8 cellular contexts compared by ENCODE assay signal in genomic region chr9:136949239-136949816, GRCh38. TPM values are rescaled to one million over a fixed set of nuclear protein-coding genes. Genes with fewer than 3 reads are reported as not detected.
DNase-seq lines count a peak whose midpoint lies in the region; ATAC-seq and TF ChIP-seq lines count a peak whose summit lies in the region.

No MANE protein-coding gene starts in this region.

- no peaks in the 10 kb centered on the region for H3K27me3 ChIP-seq in body of pancreas
- H3K27me3 ChIP-seq in lower lobe of right lung (ENCODE audit: low read depth), result no peaks in the 10 kb centered on the region
- no peaks in the 10 kb centered on the region for H3K27me3 ChIP-seq in uterus

- H3K27ac ChIP-seq in body of pancreas (peak overlapping the region; percentile 87 to 92 (median 92)), lower lobe of right lung (peak overlapping the region; percentile 88), uterus (peak overlapping the region in 1 of 2 donors; percentile 67)

- peak overlapping the region in 1 of 2 donors; percentile 37 for H3K4me3 ChIP-seq in body of pancreas
- H3K4me3 ChIP-seq in lower lobe of right lung, result peak overlapping the region; percentile 81
- peak overlapping the region; percentile 39 to 45 for H3K4me3 ChIP-seq in uterus

- peak overlapping the region; percentile 75 for H3K27ac Mint-ChIP-seq in activated naive CD4-positive, alpha-beta T cell treated with anti-CD3 and anti-CD28 coated beads, Interleukin-2, amount 10 ng/mL, durations not matched to agents 7 days and 5 days

- no peak for TF ChIP-seq CTCF in body of pancreas (IDR thresholded peaks at IDR 0.05)
- TF ChIP-seq CTCF in lower lobe of right lung (IDR thresholded peaks at IDR 0.05), result no peak
- no peak for TF ChIP-seq CTCF in uterus (IDR thresholded peaks at IDR 0.05)

- no peak for DNase-seq in activated naive CD4-positive, alpha-beta T cell treated with anti-CD3 and anti-CD28 coated beads, Interleukin-2, amount 10 ng/mL, durations not matched to agents 7 days and 5 days
- no peak for DNase-seq in activated naive CD4-positive, alpha-beta T cell treated with anti-CD3 and anti-CD28 coated beads, Interleukin-2, amount 50 U/mL, for 16 hours
- DNase-seq in body of pancreas (no peak), lower lobe of right lung (no peak), uterus (no peak), LoVo (ENCODE audit: low spot score) (no peak)
- DNase-seq in activated effector memory CD4-positive, alpha-beta T cell treated with Interleukin-2 at 50 U/mL for 16 hours, result no peak

- H3K36me3 Mint-ChIP-seq in activated naive CD4-positive, alpha-beta T cell treated with anti-CD3 and anti-CD28 coated beads, Interleukin-2, amount 10 ng/mL, durations not matched to agents 7 days and 5 days, result no peaks in the 10 kb centered on the region

- H3K4me1 ChIP-seq in body of pancreas (peaks cover 52% of the 10 kb centered on the region), lower lobe of right lung (peaks cover 40% of the 10 kb centered on the region), uterus (no peaks in the 10 kb centered on the region)

- H3K9me3 ChIP-seq in body of pancreas, result no peaks in the 10 kb centered on the region
- H3K9me3 ChIP-seq in lower lobe of right lung, result no peaks in the 10 kb centered on the region
- no peaks in the 10 kb centered on the region for H3K9me3 ChIP-seq in uterus

- no peaks in the 10 kb centered on the region for H3K27me3 Mint-ChIP-seq in activated naive CD4-positive, alpha-beta T cell treated with anti-CD3 and anti-CD28 coated beads, Interleukin-2, amount 10 ng/mL, durations not matched to agents 7 days and 5 days

- no peaks in the 10 kb centered on the region for H3K9me3 Mint-ChIP-seq in activated naive CD4-positive, alpha-beta T cell treated with anti-CD3 and anti-CD28 coated beads, Interleukin-2, amount 10 ng/mL, durations not matched to agents 7 days and 5 days

- ATAC-seq in body of pancreas (peak; percentile 3), lower lobe of right lung (peak in 1 of 2 donors; percentile 7), GM21529 (IDR thresholded peaks at IDR 0.05; ENCODE audit: unreplicated experiment) (no peak)

- 5 to 12% methylated on average over 12 to 22 of the region's 22 CpGs for WGBS in body of pancreas, 2 donors

- intact Hi-C loops in body of pancreas (cut with DNase I), result loop anchor here (10.0 kb wide), 1 partner anchor 95 kb away; the partner anchor contains the start of gene MAMDC4
- intact Hi-C loops in lower lobe of right lung (cut with DNase I), result no loop called here
- intact Hi-C loops in uterus (cut with DNase I; ENCODE audit: low total_unique reads), result no loop called here

- H3K36me3 ChIP-seq in body of pancreas (replicated peaks in 1 of 2; ENCODE audit: insufficient read depth in 1 of 2, low read depth in 2 of 2) (no peaks in the 10 kb centered on the region), lower lobe of right lung (no peaks in the 10 kb centered on the region), uterus (no peaks in the 10 kb centered on the region)

- peaks cover 22% of the 10 kb centered on the region for H3K4me1 Mint-ChIP-seq in activated naive CD4-positive, alpha-beta T cell treated with anti-CD3 and anti-CD28 coated beads, Interleukin-2, amount 10 ng/mL, durations not matched to agents 7 days and 5 days

- peak overlapping the region; percentile 84 for H3K4me3 Mint-ChIP-seq in activated naive CD4-positive, alpha-beta T cell treated with anti-CD3 and anti-CD28 coated beads, Interleukin-2, amount 10 ng/mL, durations not matched to agents 7 days and 5 days

- TF ChIP-seq POLR2A in body of pancreas (IDR thresholded peaks at IDR 0.05), result no peak
- TF ChIP-seq POLR2A in uterus (IDR thresholded peaks at IDR 0.05), result no peak

- CTCF ChIA-PET in activated naive CD4-positive, alpha-beta T cell treated with anti-CD3 and anti-CD28 coated beads, Interleukin-2, amount 10 ng/mL, durations not matched to agents 7 days and 5 days (lab: Charles Lee), result interaction anchor here (2.5 kb wide), 1 partner anchor 85 kb away, joined by 39 read pairs; no protein-coding TSS in a partner anchor

RNA-seq across cellular contexts. Expression of gene LCN12, which starts 2.7 kb away (rescaled TPM):
- total RNA-seq in body of pancreas (1 to 10 TPM; 1.3 to 4.9 TPM), lower lobe of right lung (1.9 TPM), uterus (10 to 100 TPM in 2 of 4 donors, 1 to 10 TPM in 1, not detected in 1; 5.4 to 43.2 (median 10.3) TPM)

RNA-seq across cellular contexts. Expression of gene C8G, which starts 4.3 kb away (rescaled TPM):
- total RNA-seq in body of pancreas (not detected), lower lobe of right lung (2.2 TPM), uterus (not detected)

RNA-seq across cellular contexts. Expression of gene FBXW5, which starts 4.8 kb away (rescaled TPM):
- total RNA-seq in body of pancreas (100 to 1,000 TPM; 156 to 161 TPM), lower lobe of right lung (83.2 TPM), uterus (100 to 1,000 TPM in 1 of 4 donors, 10 to 100 TPM in 3; 67.4 to 111 (median 75.3) TPM)

RNA-seq across cellular contexts. Expression of gene PTGDS, which starts 28.0 kb away (rescaled TPM):
- total RNA-seq in body of pancreas (10 to 100 TPM; 17.8 to 48.0 TPM), lower lobe of right lung (225 TPM), uterus (100 to 1,000 TPM in 1 of 4 donors, 10 to 100 TPM in 3; 13.5 to 116 (median 58.8) TPM)

RNA-seq across cellular contexts. Expression of gene LCNL1, which starts 33.5 kb away (rescaled TPM):
- not detected for total RNA-seq in body of pancreas
- 1.9 TPM for total RNA-seq in lower lobe of right lung
- 1 to 10 TPM in 1 of 4 donors, under 1 TPM in 3; under 0.01 to 6.9 (median 0.54) TPM for total RNA-seq in uterus
